In genomic region chr18:25349926-25350560, GRCh38 we compare ENCODE assay signal across 1 cellular context.
TF ChIP-seq lines count a peak whose summit lies in the region.

No MANE protein-coding gene starts in this region.

TF ChIP-seq in HEK293, 187 proteins besides CTCF, POLR2A, EP300 and RAD21 (continued from another document):
- TF ChIP-seq ZNF529 (tag by site-specific recombination; IDR thresholded peaks at IDR 0.05; ENCODE audit: insufficient replicate concordance) (no peak), ZNF23 (tag by site-specific recombination; IDR thresholded peaks at IDR 0.05; ENCODE audit: borderline replicate concordance) (no peak)
